ENCODE assay signal across 3 cellular contexts in genomic region chr2:52608030-52608429, GRCh38.
"Had no signal": no experiment of that assay in that cellular context is flagged by ENCODE, and none has a peak within 500 bp of the region (broad histone marks: within the 10 kb centered on the region; RNA-seq: fewer than 3 reads in every experiment).

No MANE protein-coding gene starts in this region.

- ATAC-seq: GM12878 had no signal

- H3K4me3 ChIP-seq: GM12878 had no signal

- DNase-seq: GDM1, GF-D8 had no signal
